Comparison of ENCODE assay signal across 20 cellular contexts in the genomic region with DNA sequence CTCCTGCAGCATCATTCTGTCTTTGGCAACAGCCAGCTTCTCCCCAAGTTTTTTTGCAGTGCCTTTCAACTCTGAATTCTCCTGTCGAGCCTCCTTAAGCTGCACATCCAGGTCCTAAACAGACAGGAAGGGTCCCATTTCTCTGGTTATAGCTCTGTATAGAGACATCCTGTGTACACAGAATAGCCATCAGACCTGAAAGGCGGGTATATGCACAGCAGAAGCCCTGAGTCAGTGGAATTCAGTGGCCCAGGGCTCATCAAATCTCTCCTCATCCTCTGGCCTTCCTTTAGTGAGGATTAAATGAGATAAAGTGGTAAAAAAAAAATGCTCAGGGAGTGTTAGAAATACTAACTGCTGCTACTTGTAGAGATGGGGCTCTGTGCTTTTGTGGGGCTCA.
"Had no signal": no experiment of that assay in that cellular context is flagged by ENCODE, and none has a peak within 500 bp of the region (broad histone marks: within the 10 kb centered on the region; RNA-seq: fewer than 3 reads in every experiment).

No MANE protein-coding gene starts in this region.

- ATAC-seq: Panc1, Right ventricle myocardium inferior, SK-N-SH treated with all-trans-retinoic acid at 6 μM for 48 hours had no signal

- H3K27ac ChIP-seq: RWPE1, SJCRH30 had no signal

- H3K36me3 ChIP-seq: MG63, SJCRH30 had no signal

- DNase-seq: KBM-7, MG63, NCI-H1092, NCI-H1436, NCI-H187, NCI-H2029, NCI-H2081 treated with DMSO at 0.1 percent for 48 hours, NCI-H2171, NCI-H226, NCI-H446, NCI-H510A, NCI-H524 treated with DMSO at 0.1 percent for 48 hours, NCI-H69, NCI-H774, SHP77 treated with DMSO at 0.1 percent for 48 hours, SJCRH30 had no signal

- H3K4me1 ChIP-seq: SJCRH30 had no signal

- H3K27me3 ChIP-seq: MG63, SJCRH30 had no signal

- H3K4me3 ChIP-seq: MG63, SJCRH30 had no signal

- H3K9me3 ChIP-seq: MG63, SJCRH30 had no signal
